17 cellular contexts compared by ENCODE assay signal in the genomic region with DNA sequence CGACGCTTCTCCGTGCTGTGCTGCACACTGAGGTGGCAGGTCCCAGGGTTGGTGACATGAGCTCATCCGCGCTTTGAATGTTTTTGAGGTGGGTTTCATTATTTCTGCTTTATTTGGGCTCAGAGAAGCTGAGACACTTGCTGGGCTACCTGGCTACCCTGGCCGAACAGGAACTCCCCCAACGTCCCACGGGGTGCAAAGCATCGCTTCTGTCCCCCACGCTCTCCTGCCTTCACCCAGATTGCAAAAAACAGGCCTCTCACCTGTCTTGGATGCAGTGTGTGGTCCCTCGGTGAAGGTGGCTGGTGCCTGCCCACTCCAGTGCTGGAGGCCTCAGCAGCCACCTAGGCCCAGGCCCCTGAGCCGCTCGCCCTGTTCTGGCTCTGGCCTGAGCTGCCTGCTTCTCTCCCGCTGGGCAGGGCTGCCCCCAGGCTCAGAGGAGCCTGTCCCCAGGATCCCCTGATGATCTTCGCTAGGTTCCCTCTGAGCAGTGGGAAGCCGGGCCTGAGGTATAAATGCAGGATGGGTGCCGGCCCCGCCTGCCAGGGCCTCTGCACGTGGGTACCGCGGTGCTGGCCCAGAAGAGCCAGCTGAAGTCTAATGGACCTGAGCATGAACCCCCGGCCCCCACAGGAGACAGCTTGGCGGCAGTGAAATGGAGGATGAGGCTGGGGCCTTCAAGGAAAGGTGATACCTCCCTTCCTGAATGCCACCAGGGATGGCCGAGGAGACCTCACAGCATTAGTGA. TPM values are rescaled to one million over a fixed set of nuclear protein-coding genes. Genes with fewer than 3 reads are reported as not detected.
"Had no signal": no experiment of that assay in that cellular context is flagged by ENCODE, and none has a peak within 500 bp of the region (broad histone marks: within the 10 kb centered on the region; RNA-seq: fewer than 3 reads in every experiment).

No MANE protein-coding gene starts in this region.

- H3K4me1 Mint-ChIP-seq: activated naive CD8-positive, alpha-beta T cell treated with anti-CD3 and anti-CD28 coated beads, Interleukin-2, amount 50 U/mL, for 24 hours had no signal

- H3K27me3 ChIP-seq: pancreas had no signal

- H3K4me3 ChIP-seq: pancreas, SJCRH30, skin epidermis, tibial nerve had no signal

- H3K4me1 ChIP-seq: pancreas had no signal

- ATAC-seq: activated CD8-positive, alpha-beta T cell treated with anti-CD3 and anti-CD28 coated beads for 36 hours; activated naive CD8-positive, alpha-beta T cell treated with anti-CD3 and anti-CD28 coated beads, Interleukin-2, amount 50 U/mL, for 24 hours; effector memory CD8-positive, alpha-beta T cell; pancreas had no signal

- DNase-seq: activated CD4-positive, CD25-positive, alpha-beta regulatory T cell treated with anti-CD3 and anti-CD28 coated beads, Interleukin-2, amount 50 U/mL, for 72 hours; activated CD8-positive, alpha-beta memory T cell treated with anti-CD3 and anti-CD28 coated beads, Interleukin-2, amount 50 U/mL, for 4 hours; activated CD8-positive, alpha-beta T cell treated with anti-CD3 and anti-CD28 coated beads for 36 hours; activated naive CD4-positive, alpha-beta T cell treated with Interleukin-2 at 50 U/mL for 16 hours; activated naive CD8-positive, alpha-beta T cell treated with anti-CD3 and anti-CD28 coated beads, Interleukin-2, amount 50 U/mL, for 24 hours; effector memory CD8-positive, alpha-beta T cell; erythroblast; hippocampal formation; SJCRH30; SW 1271 had no signal

- H3K4me3 Mint-ChIP-seq: activated CD8-positive, alpha-beta T cell treated with anti-CD3 and anti-CD28 coated beads for 36 hours; activated naive CD8-positive, alpha-beta T cell treated with anti-CD3 and anti-CD28 coated beads, Interleukin-2, amount 50 U/mL, for 24 hours; effector memory CD8-positive, alpha-beta T cell; nephron; T-helper 2 cell treated with Interferon-gamma antibody and Interleukin-4, amounts not matched to agents 5 μg/mL and 100 μg/mL, for 36 hours had no signal

- H3K27ac ChIP-seq: pancreas, SJCRH30 had no signal

- H3K27ac Mint-ChIP-seq: activated CD8-positive, alpha-beta T cell treated with anti-CD3 and anti-CD28 coated beads for 36 hours; activated naive CD8-positive, alpha-beta T cell treated with anti-CD3 and anti-CD28 coated beads, Interleukin-2, amount 50 U/mL, for 24 hours; effector memory CD8-positive, alpha-beta T cell; nephron; T-helper 2 cell treated with Interferon-gamma antibody and Interleukin-4, amounts not matched to agents 5 μg/mL and 100 μg/mL, for 36 hours had no signal

- H3K9me3 ChIP-seq: pancreas, SJCRH30, tibial nerve had no signal

- H3K36me3 ChIP-seq: pancreas, SJCRH30, tibial nerve had no signal

- H3K9me3 Mint-ChIP-seq: activated CD8-positive, alpha-beta T cell treated with anti-CD3 and anti-CD28 coated beads for 36 hours; activated naive CD8-positive, alpha-beta T cell treated with anti-CD3 and anti-CD28 coated beads, Interleukin-2, amount 50 U/mL, for 24 hours; effector memory CD8-positive, alpha-beta T cell; nephron; T-helper 2 cell treated with Interferon-gamma antibody and Interleukin-4, amounts not matched to agents 5 μg/mL and 100 μg/mL, for 36 hours had no signal

RNA-seq across cellular contexts. Expression of a gene that starts 15.8 kb away (rescaled TPM):
- total RNA-seq: activated CD8-positive, alpha-beta T cell treated with anti-CD3 and anti-CD28 coated beads for 36 hours; astrocyte; pancreas; renal cortical epithelial cell; SJCRH30; tibial nerve had no signal

RNA-seq across cellular contexts. Expression of a gene that starts 16.5 kb away (rescaled TPM):
- total RNA-seq: activated CD8-positive, alpha-beta T cell treated with anti-CD3 and anti-CD28 coated beads for 36 hours had no signal
